In the genomic region with DNA sequence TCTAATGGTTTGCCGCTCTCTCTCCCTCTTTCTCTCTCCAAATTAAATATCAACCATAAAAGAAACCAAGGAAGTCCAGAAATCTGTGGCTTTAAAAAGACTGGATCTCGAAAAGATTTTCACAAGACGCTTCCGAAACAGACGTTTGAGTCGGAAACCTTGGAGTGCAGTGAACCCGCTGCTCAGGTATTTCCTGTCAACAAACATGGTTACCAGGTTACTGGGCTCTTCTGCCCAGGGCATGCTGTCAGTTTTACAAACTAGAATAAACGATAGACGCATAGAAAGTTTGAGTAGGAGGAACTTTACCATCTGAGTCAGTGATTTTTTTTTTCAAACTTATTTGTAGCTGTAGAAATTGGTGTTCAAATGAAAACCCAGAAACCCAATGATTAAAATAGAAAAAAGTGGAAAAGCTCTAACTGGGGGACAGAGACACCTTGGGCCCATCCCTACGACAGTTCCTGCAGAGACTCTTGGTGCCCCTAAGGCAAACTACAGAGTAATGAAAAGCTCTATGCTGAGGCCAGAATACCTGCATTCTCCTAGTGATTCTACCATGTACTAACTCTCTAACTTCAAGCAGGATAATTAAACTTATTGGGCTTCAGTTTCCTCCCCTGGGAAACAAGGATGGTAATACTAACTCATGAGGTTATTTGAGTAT, we compare ENCODE assay signal across 11 cellular contexts.
A peak's percentile ranks its signal among the peaks of the same experiment; 100 is the strongest.
DNase-seq lines count a peak whose midpoint lies in the region; ATAC-seq and TF ChIP-seq lines count a peak whose summit lies in the region.
"Had no signal": no experiment of that assay in that cellular context is flagged by ENCODE, and none has a peak within 500 bp of the region (broad histone marks: within the 10 kb centered on the region; RNA-seq: fewer than 3 reads in every experiment).

No MANE protein-coding gene starts in this region.

- no peak for TF ChIP-seq POLR2A in breast epithelium (IDR thresholded peaks at IDR 0.05)

- H4K91ac ChIP-seq in H9 (ENCODE audit: insufficient read length, low read depth, low read length): no peak overlapping the region

- no peaks in the 10 kb centered on the region for H3K4me1 ChIP-seq in H9 (ENCODE audit: insufficient read depth, low read length)
- H3K4me1 ChIP-seq in breast epithelium: no peaks in the 10 kb centered on the region
- no peaks in the 10 kb centered on the region for H3K4me1 ChIP-seq in GM23248 (ENCODE audit: insufficient read depth)
- H3K4me1 ChIP-seq: tibial artery had no signal

- ATAC-seq in GM21737 (IDR thresholded peaks at IDR 0.05; ENCODE audit: unreplicated experiment): no peak

- H3T11ph ChIP-seq in H9 (ENCODE audit: low read length): no peak overlapping the region

- H2BK20ac ChIP-seq in H9 (ENCODE audit: low read depth, low read length, poor library complexity, severe bottlenecking): no peak overlapping the region

- no peaks in the 10 kb centered on the region for H3K79me1 ChIP-seq in H9 (ENCODE audit: insufficient read depth, low read depth, low read length, poor library complexity, severe bottlenecking)

- DNase-seq in CD14-positive monocyte (ENCODE audit: low spot score): no peak
- DNase-seq in H9: peak; percentile 45
- DNase-seq in breast epithelium (ENCODE audit: low spot score in 2 of 2): peak; percentile 66 to 69
- DNase-seq in kidney epithelial cell (ENCODE audit: low read depth): peak; percentile 5
- DNase-seq in nephron progenitor cell: no peak
- no peak for DNase-seq in NCI-H1105 treated with DMSO at 0.1 percent for 48 hours (lab: John Stamatoyannopoulos, UW)
- DNase-seq in GM23248: no peak
- DNase-seq: left cardiac atrium, NCI-H1092, tibial artery had no signal

- no peaks in the 10 kb centered on the region for H3K36me3 ChIP-seq in breast epithelium
- H3K36me3 ChIP-seq in kidney epithelial cell (ENCODE audit: control insufficient read depth, insufficient read depth, low read length): no peaks in the 10 kb centered on the region
- H3K36me3 ChIP-seq in GM23248 (ENCODE audit: low read depth): no peaks in the 10 kb centered on the region
- H3K36me3 ChIP-seq: tibial artery had no signal

- WGBS in H9 (ENCODE audit: extremely low coverage, insufficient read length, low lambda C conversion rate): 100% methylated on average over 1 of the region's 10 CpGs
- WGBS in GM23248 (ENCODE audit: low coverage in 1 of 2, low lambda C conversion rate in 2 of 2, missing lambda C conversion rate in 2 of 2), 2 experiments: 32% methylated on average over 10 of the region's 10 CpGs

- TF ChIP-seq CTCF in CD14-positive monocyte (IDR thresholded peaks at IDR 0.05) (no peak), H9 (conservative IDR thresholded peaks at IDR 0.05) (no peak), breast epithelium (IDR thresholded peaks at IDR 0.05) (no peak), kidney epithelial cell (IDR thresholded peaks at IDR 0.05; ENCODE audit: insufficient read depth, low read length, poor library complexity, severe bottlenecking) (no peak), nephron progenitor cell (IDR thresholded peaks at IDR 0.05) (no peak)

- intact Hi-C loops in CD14-positive monocyte (cut with micrococcal nuclease): no loop called here
- intact Hi-C loops in breast epithelium (cut with DNase I; ENCODE audit: low total_unique reads): no loop called here

- peaks cover 72 to 88% of the 10 kb centered on the region in 2 donors for H3K36me3 Mint-ChIP-seq in CD14-positive monocyte
- no peaks in the 10 kb centered on the region; a peak in 1 of 7 replicates for H3K36me3 Mint-ChIP-seq in H9 (ENCODE audit: insufficient read depth in 1 of 3, low read depth in 3 of 3)
- no peaks in the 10 kb centered on the region for H3K36me3 Mint-ChIP-seq in nephron progenitor cell (ENCODE audit: low read depth)

- in situ Hi-C loops in GM23248 (cut with MboI): no loop called here

- H3K27me3 ChIP-seq in H9 (ENCODE audit: insufficient read depth, low read length): no peaks in the 10 kb centered on the region
- H3K27me3 ChIP-seq in breast epithelium: no peaks in the 10 kb centered on the region
- no peaks in the 10 kb centered on the region for H3K27me3 ChIP-seq in kidney epithelial cell (ENCODE audit: control insufficient read depth, insufficient read depth, low read length)
- H3K27me3 ChIP-seq in GM23248 (replicated peaks; ENCODE audit: insufficient read depth): no peaks in the 10 kb centered on the region
- H3K27me3 ChIP-seq: tibial artery had no signal

- H3K9ac ChIP-seq in H9 (ENCODE audit: extremely low read depth, insufficient read length, low read length) (no peak overlapping the region), GM23248 (no peak overlapping the region)

- no peak overlapping the region for H3K27ac ChIP-seq in H9 (ENCODE audit: insufficient read length, low read depth, low read length)
- H3K27ac ChIP-seq in breast epithelium: peak overlapping the region; percentile 85 to 92
- no peak overlapping the region for H3K27ac ChIP-seq in GM23248
- H3K27ac ChIP-seq: tibial artery had no signal

- no peak overlapping the region for H2BK12ac ChIP-seq in H9 (ENCODE audit: insufficient read length, low read depth, low read length)

- H2BK5ac ChIP-seq in H9 (ENCODE audit: insufficient read length, low read length): no peak overlapping the region

- no peak overlapping the region for H3K4me2 ChIP-seq in H9 (ENCODE audit: insufficient read depth, insufficient read length, low read length)
- no peak overlapping the region for H3K4me2 ChIP-seq in GM23248 (ENCODE audit: unreplicated experiment)

- H4K5ac ChIP-seq in H9 (ENCODE audit: insufficient read length, low read depth, low read length): no peak overlapping the region

- peak overlapping the region in 6 of 7 donors; percentile 10 to 87 (median 27) for H3K27ac Mint-ChIP-seq in CD14-positive monocyte
- peak overlapping the region in 1 of 3 experiments; percentile 57; a peak in 1 of 7 replicates for H3K27ac Mint-ChIP-seq in H9
- no peak overlapping the region for H3K27ac Mint-ChIP-seq in nephron progenitor cell

- H3K9me3 ChIP-seq in H9 (ENCODE audit: control insufficient read depth, low read depth, low read length): no peaks in the 10 kb centered on the region
- no peaks in the 10 kb centered on the region for H3K9me3 ChIP-seq in breast epithelium
- no peaks in the 10 kb centered on the region for H3K9me3 ChIP-seq in GM23248 (ENCODE audit: low read depth)
- H3K9me3 ChIP-seq: tibial artery had no signal

- no peak overlapping the region for H3K4ac ChIP-seq in H9 (ENCODE audit: low read depth, low read length)

- no peaks in the 10 kb centered on the region for H3K79me2 ChIP-seq in H9 (ENCODE audit: insufficient read depth, low read length)
- H3K79me2 ChIP-seq in GM23248 (ENCODE audit: insufficient read depth): no peaks in the 10 kb centered on the region

- no peak overlapping the region for H3K14ac ChIP-seq in H9 (ENCODE audit: insufficient read depth, low read length)

- H4K8ac ChIP-seq in H9 (replicated peaks; ENCODE audit: insufficient read length, low read depth, low read length): no peak overlapping the region

- no peaks in the 10 kb centered on the region for H4K20me1 ChIP-seq in H9 (ENCODE audit: control insufficient read depth, insufficient read depth, insufficient read length)
- no peaks in the 10 kb centered on the region for H4K20me1 ChIP-seq in GM23248 (ENCODE audit: insufficient read depth)

- no peak overlapping the region for H2AK5ac ChIP-seq in H9 (ENCODE audit: insufficient read length, low read length)

- H3K4me3 Mint-ChIP-seq in CD14-positive monocyte (no peak overlapping the region), H9 (no peak overlapping the region), nephron progenitor cell (no peak overlapping the region)

- H2AFZ ChIP-seq in H9 (ENCODE audit: low read length) (no peak overlapping the region), GM23248 (no peak overlapping the region)

- H3K56ac ChIP-seq in H9 (ENCODE audit: insufficient read length, low read depth, low read length): no peak overlapping the region

- H3K4me3 ChIP-seq in breast epithelium: peak overlapping the region in 2 of 3 donors; percentile 31 to 52
- no peak overlapping the region for H3K4me3 ChIP-seq in kidney epithelial cell (ENCODE audit: low read depth, low read length)
- H3K4me3 ChIP-seq in GM23248: no peak overlapping the region
- H3K4me3 ChIP-seq: tibial artery had no signal

- H2BK120ac ChIP-seq in H9 (ENCODE audit: low read depth, low read length, poor library complexity, severe bottlenecking): peak overlapping the region; percentile 5

- no peaks in the 10 kb centered on the region for H3K23me2 ChIP-seq in H9 (ENCODE audit: insufficient read length, low read depth, low read length, poor library complexity, severe bottlenecking)

- H3K4me1 Mint-ChIP-seq in CD14-positive monocyte (peaks cover 2% of the 10 kb centered on the region), H9 (peaks cover 3 to 9% of the 10 kb centered on the region in 2 experiments), nephron progenitor cell (peaks cover 4% of the 10 kb centered on the region)

- no peaks in the 10 kb centered on the region for H3K9me2 ChIP-seq in GM23248 (ENCODE audit: insufficient read depth)

- no peak overlapping the region for H3K23ac ChIP-seq in H9 (ENCODE audit: insufficient read length, low read depth, low read length)

- no peak overlapping the region for H3K18ac ChIP-seq in H9 (ENCODE audit: insufficient read length, low read depth, low read length)

- no peak overlapping the region for H2BK15ac ChIP-seq in H9 (ENCODE audit: low read depth, low read length)

- H3K9me3 Mint-ChIP-seq in CD14-positive monocyte (no peaks in the 10 kb centered on the region), H9 (peaks cover 0 to 3% of the 10 kb centered on the region in 2 experiments; a peak in 2 of 5 replicates), nephron progenitor cell (no peaks in the 10 kb centered on the region)

- no peaks in the 10 kb centered on the region for H3F3A ChIP-seq in GM23248 (ENCODE audit: insufficient read depth)

- H3K27me3 Mint-ChIP-seq in CD14-positive monocyte (ENCODE audit: low read depth in 3 of 3): no peaks in the 10 kb centered on the region
- H3K27me3 Mint-ChIP-seq in H9 (ENCODE audit: low read depth): no peaks in the 10 kb centered on the region
- peaks cover 4% of the 10 kb centered on the region for H3K27me3 Mint-ChIP-seq in nephron progenitor cell (ENCODE audit: low read depth, poor library complexity)

Comparison
In these comparisons a context has a peak if more than half of its experiments do, and no peak if none do; other contexts are left out.
1. DNase-seq: peak in H9 (single experiment), breast epithelium (2 of 2) and kidney epithelial cell (single experiment); none in CD14-positive monocyte (single experiment), nephron progenitor cell (single experiment), NCI-H1105 treated with DMSO at 0.1 percent for 48 hours (single experiment) and GM23248 (single experiment).
2. H3K27ac ChIP-seq: peak in breast epithelium (2 of 2); none in H9 (single experiment) and GM23248 (single experiment).
3. H3K4me3 ChIP-seq: peak in breast epithelium (2 of 3); none in kidney epithelial cell (single experiment) and GM23248 (single experiment).